In genomic region chr5:42993516-42994284, GRCh38 we compare ENCODE assay signal across 8 cellular contexts. TPM values are rescaled to one million over a fixed set of nuclear protein-coding genes. Genes with fewer than 3 reads are reported as not detected.
DNase-seq lines count a peak whose midpoint lies in the region; ATAC-seq and TF ChIP-seq lines count a peak whose summit lies in the region.

No MANE protein-coding gene starts in this region.

- H3K27me3 ChIP-seq in SU-DHL-6 (ENCODE audit: low read length): no peaks in the 10 kb centered on the region
- H3K27me3 ChIP-seq in brain microvascular endothelial cell (replicated peaks): no peaks in the 10 kb centered on the region

- TF ChIP-seq CTCF in AG10803 (conservative IDR thresholded peaks at IDR 0.05; ENCODE audit: low read length) (no peak), SU-DHL-6 (IDR thresholded peaks at IDR 0.05; ENCODE audit: insufficient read depth, low read length, poor library complexity, severe bottlenecking) (no peak), brain microvascular endothelial cell (IDR thresholded peaks at IDR 0.05; ENCODE audit: low read depth, low read length, missing control alignments) (no peak), lower leg skin (IDR thresholded peaks at IDR 0.05) (no peak)

- peak overlapping the region; percentile 77 for H2AFZ ChIP-seq in SU-DHL-6 (ENCODE audit: low read depth, low read length, severe bottlenecking)

- in situ Hi-C loops in brain microvascular endothelial cell (cut with HindIII; ENCODE audit: low pct_ligation_motif_present, low sequenced_read_pairs): no loop called here

- H3K36me3 ChIP-seq in SU-DHL-6 (ENCODE audit: low read length): no peaks in the 10 kb centered on the region
- no peaks in the 10 kb centered on the region for H3K36me3 ChIP-seq in brain microvascular endothelial cell (replicated peaks)

- H3K79me2 ChIP-seq in SU-DHL-6 (ENCODE audit: insufficient read depth, low read length): no peaks in the 10 kb centered on the region

- H3K9me2 ChIP-seq in SU-DHL-6 (replicated peaks; ENCODE audit: insufficient read depth, low read length): no peaks in the 10 kb centered on the region

- H3K4me1 Mint-ChIP-seq in stimulated activated naive CD8-positive, alpha-beta T cell treated with anti-CD3 and anti-CD28 coated beads, Interleukin-15, Interleukin-2, amounts not matched to agents 100 ng/mL and 50 ng/mL, for 24 hours (ENCODE audit: low read depth): peaks cover 47% of the 10 kb centered on the region

- H3K4me3 Mint-ChIP-seq in stimulated activated naive CD8-positive, alpha-beta T cell treated with anti-CD3 and anti-CD28 coated beads, Interleukin-15, Interleukin-2, amounts not matched to agents 100 ng/mL and 50 ng/mL, for 24 hours: peak overlapping the region; percentile 92

- H3K9me3 ChIP-seq in SU-DHL-6 (ENCODE audit: insufficient read depth, low read length): no peaks in the 10 kb centered on the region; the same call in 1 of the 2 replicates

- DNase-seq in AG10803 (ENCODE audit: low read depth): peak; percentile 77
- peak; percentile 71 for DNase-seq in H4 (ENCODE audit: low spot score)
- peak; percentile 69 for DNase-seq in brain microvascular endothelial cell
- peak in 1 of 2 donors; percentile 30 for DNase-seq in lower leg skin (ENCODE audit: low spot score in 2 of 2)
- DNase-seq in left lobe of liver (ENCODE audit: low spot score): no peak
- DNase-seq in posterior cingulate gyrus: no peak

- intact Hi-C loops in lower leg skin (cut with DNase I; ENCODE audit: low total_unique reads): loop anchor here (1.0 kb wide), 1 partner anchor 38 kb away; no protein-coding TSS in a partner anchor
- intact Hi-C loops in posterior cingulate gyrus (cut with DNase I): loop anchor here (5.0 kb wide), 2 partner anchors 41 to 86 kb away; no protein-coding TSS in a partner anchor

- H4K20me1 ChIP-seq in SU-DHL-6 (ENCODE audit: low read depth, low read length): no peaks in the 10 kb centered on the region

- peak overlapping the region; percentile 70 for H3K4me3 ChIP-seq in AG10803 (ENCODE audit: low read length)
- peak overlapping the region; percentile 64 for H3K4me3 ChIP-seq in SU-DHL-6 (ENCODE audit: insufficient read depth, low read length, poor library complexity, severe bottlenecking)
- peak overlapping the region; percentile 71 for H3K4me3 ChIP-seq in brain microvascular endothelial cell (ENCODE audit: low read depth, low read length)
- H3K4me3 ChIP-seq in lower leg skin (ENCODE audit: low read depth, poor library complexity, severe bottlenecking): peak overlapping the region; percentile 24

- peak overlapping the region; percentile 100 for H3K27ac Mint-ChIP-seq in stimulated activated naive CD8-positive, alpha-beta T cell treated with anti-CD3 and anti-CD28 coated beads, Interleukin-15, Interleukin-2, amounts not matched to agents 100 ng/mL and 50 ng/mL, for 24 hours

- 16 to 17% methylated on average over 34 of the region's 34 CpGs for WGBS in lower leg skin, 2 donors

- H3K9ac ChIP-seq in SU-DHL-6 (ENCODE audit: low read length): peak overlapping the region; percentile 69

- no peaks in the 10 kb centered on the region for H3K9me3 Mint-ChIP-seq in stimulated activated naive CD8-positive, alpha-beta T cell treated with anti-CD3 and anti-CD28 coated beads, Interleukin-15, Interleukin-2, amounts not matched to agents 100 ng/mL and 50 ng/mL, for 24 hours

- ATAC-seq in left lobe of liver: no peak

- peak overlapping the region; percentile 92 for H3K4me2 ChIP-seq in SU-DHL-6 (ENCODE audit: low read depth, low read length, poor library complexity, severe bottlenecking)

- no peaks in the 10 kb centered on the region for H3K27me3 Mint-ChIP-seq in stimulated activated naive CD8-positive, alpha-beta T cell treated with anti-CD3 and anti-CD28 coated beads, Interleukin-15, Interleukin-2, amounts not matched to agents 100 ng/mL and 50 ng/mL, for 24 hours

- no peak for TF ChIP-seq POLR2A in lower leg skin (IDR thresholded peaks at IDR 0.05)

- H3F3A ChIP-seq in SU-DHL-6 (ENCODE audit: insufficient read depth): no peaks in the 10 kb centered on the region

- H3K27ac ChIP-seq in SU-DHL-6 (ENCODE audit: low read depth, low read length) (peak overlapping the region; percentile 56; the same call in 1 of the 2 replicates), brain microvascular endothelial cell (peak overlapping the region; percentile 91)

- H3K36me3 Mint-ChIP-seq in stimulated activated naive CD8-positive, alpha-beta T cell treated with anti-CD3 and anti-CD28 coated beads, Interleukin-15, Interleukin-2, amounts not matched to agents 100 ng/mL and 50 ng/mL, for 24 hours (ENCODE audit: low read depth): peaks cover 8% of the 10 kb centered on the region

RNA-seq across cellular contexts. Expression of gene ANXA2R, which starts 46.4 kb away (rescaled TPM):
- total RNA-seq in H4 (2014; rRNA removed; shearing (Covaris generic)): 4.5 TPM in 2 replicates
- total RNA-seq in lower leg skin (1 to 10 TPM; 1.1 to 2.7 (median 2.4) TPM), left lobe of liver (0.35 TPM)

Comparison
In these comparisons a context has a peak if more than half of its experiments do, and no peak if none do; other contexts are left out.
1. DNase-seq: peak in AG10803 (single experiment), H4 (single experiment) and brain microvascular endothelial cell (single experiment); none in left lobe of liver (single experiment) and posterior cingulate gyrus (0 of 10).
2. Peak in every context shown above with its lines, with median percentiles within 50 percentile points of each other: H3K4me3 ChIP-seq.